8 cellular contexts compared by ENCODE assay signal in the genomic region with DNA sequence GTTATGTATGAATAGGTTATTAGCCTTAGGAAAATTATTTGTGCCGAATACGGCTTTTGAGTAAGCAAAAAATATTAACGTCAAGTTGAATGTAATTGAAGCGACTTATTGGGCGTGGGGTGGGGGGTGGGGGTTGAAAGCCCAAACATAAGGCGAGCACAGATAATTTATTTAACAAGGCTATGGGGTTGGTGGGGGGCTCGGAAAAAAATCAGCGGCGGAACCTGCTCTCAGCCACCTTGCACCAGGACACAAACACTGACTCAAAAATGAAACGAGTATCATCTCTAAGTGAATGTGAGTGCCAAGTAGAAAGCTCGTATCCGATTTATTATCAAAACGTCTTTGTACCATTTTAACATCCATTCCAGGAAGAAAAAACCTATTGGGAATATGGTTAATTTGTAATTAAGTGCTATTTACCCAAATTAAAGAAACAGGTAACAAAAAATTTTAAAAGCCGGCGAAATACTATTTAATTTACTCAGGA. TPM values are rescaled to one million over a fixed set of nuclear protein-coding genes. Genes with fewer than 3 reads are reported as not detected.
DNase-seq lines count a peak whose midpoint lies in the region; ATAC-seq and TF ChIP-seq lines count a peak whose summit lies in the region.

No MANE protein-coding gene starts in this region.

- no peak for TF ChIP-seq RAD21 in SK-N-SH (IDR thresholded peaks at IDR 0.05; ENCODE audit: low read length)

- no peak for TF ChIP-seq CTCF in SK-N-SH (IDR thresholded peaks at IDR 0.05)
- no peak for TF ChIP-seq CTCF in SU-DHL-6 (IDR thresholded peaks at IDR 0.05; ENCODE audit: insufficient read depth, low read length, poor library complexity, severe bottlenecking)
- TF ChIP-seq CTCF in fibroblast of pulmonary artery (IDR thresholded peaks at IDR 0.05; ENCODE audit: low read length, missing control alignments) = no peak
- TF ChIP-seq CTCF in prostate gland (IDR thresholded peaks at IDR 0.05) = no peak

- H3K9me3 ChIP-seq in SK-N-SH = no peaks in the 10 kb centered on the region
- H3K9me3 ChIP-seq in SU-DHL-6 (ENCODE audit: insufficient read depth, low read length) = no peaks in the 10 kb centered on the region
- H3K9me3 ChIP-seq in prostate gland = no peaks in the 10 kb centered on the region

- H3K27ac ChIP-seq in SK-N-SH (ENCODE audit: low read depth in 2 of 2, low read length in 1 of 2) (peak overlapping the region; percentile 89 to 94), SU-DHL-6 (ENCODE audit: low read depth, low read length) (peak overlapping the region; percentile 81), prostate gland (peak overlapping the region; percentile 95)

- TF ChIP-seq POLR2A in prostate gland (IDR thresholded peaks at IDR 0.05) = no peak

- H3K4me1 ChIP-seq in SK-N-SH (ENCODE audit: control insufficient read depth in 1 of 2, insufficient read depth in 2 of 2, low read depth in 1 of 2, low read length in 1 of 2) (no peaks in the 10 kb centered on the region; a peak in 1 of 4 replicates), prostate gland (replicated peaks) (no peaks in the 10 kb centered on the region)

- DNase-seq in SK-N-SH = peak; percentile 14
- peak; percentile 8 for DNase-seq in fibroblast of pulmonary artery (ENCODE audit: low read depth)
- DNase-seq in prostate gland (ENCODE audit: low spot score) = no peak
- no peak for DNase-seq in activated CD4-positive, alpha-beta T cell treated with anti-CD3 and anti-CD28 coated beads, Interleukin-2, amount 50 U/mL, for 4 hours

- H3K4me3 ChIP-seq in SK-N-SH (ENCODE audit: low read depth in 2 of 2, low read length in 1 of 2) (peak overlapping the region; percentile 70 to 94), SU-DHL-6 (ENCODE audit: insufficient read depth, low read length, poor library complexity, severe bottlenecking) (peak overlapping the region; percentile 64), fibroblast of pulmonary artery (replicated peaks; ENCODE audit: low read depth, low read length) (peak overlapping the region; percentile 82), prostate gland (peak overlapping the region; percentile 65 to 87)

- no peak for ATAC-seq in SK-N-SH treated with all-trans-retinoic acid at 6 μM for 48 hours
- no peak for ATAC-seq in GM18520 (IDR thresholded peaks at IDR 0.05; ENCODE audit: unreplicated experiment)
- no peak for ATAC-seq in HG03135 (IDR thresholded peaks at IDR 0.05; ENCODE audit: unreplicated experiment)

- POLR2A ChIA-PET in SK-N-SH (lab: Yijun Ruan, JAX) = interaction anchor here (0.6 to 1.9 kb wide), 6 partner anchors 9 to 1050 kb away, joined by 3 to 26 read pairs (median 5); a partner anchor contains a TSS

- CTCF ChIA-PET in SK-N-SH (lab: Yijun Ruan, JAX) = interaction anchor here (2.1 kb wide), 1 partner anchor 9 kb away, joined by 9 read pairs; no protein-coding TSS in a partner anchor

- 52% methylated on average over 15 of the region's 15 CpGs for WGBS in SK-N-SH (ENCODE audit: low lambda C conversion rate)
- 24% methylated on average over 15 of the region's 15 CpGs for WGBS in prostate gland

- intact Hi-C loops in prostate gland (cut with DNase I) = loop anchor here (2.0 to 5.0 kb wide), 2 partner anchors 95 to 227 kb away; a partner anchor contains a TSS

- H3K4me2 ChIP-seq in SK-N-SH = peak overlapping the region; percentile 91
- H3K4me2 ChIP-seq in SU-DHL-6 (ENCODE audit: low read depth, low read length, poor library complexity, severe bottlenecking) = peak overlapping the region; percentile 76

- no peaks in the 10 kb centered on the region for H3K9me2 ChIP-seq in SK-N-SH
- H3K9me2 ChIP-seq in SU-DHL-6 (replicated peaks; ENCODE audit: insufficient read depth, low read length) = no peaks in the 10 kb centered on the region

- H3K79me2 ChIP-seq in SK-N-SH (ENCODE audit: insufficient read depth) (peaks cover 34% of the 10 kb centered on the region), SU-DHL-6 (ENCODE audit: insufficient read depth, low read length) (peaks cover 15% of the 10 kb centered on the region; the same call in 1 of the 2 replicates)

- peaks cover 5% of the 10 kb centered on the region for H3F3A ChIP-seq in SK-N-SH (replicated peaks; ENCODE audit: insufficient read depth)
- 0 out of 2 replicates have a peak, but pooled peaks cover 3% of the 10 kb centered on the region for H3F3A ChIP-seq in SU-DHL-6 (ENCODE audit: insufficient read depth)

- H3K9ac ChIP-seq in SK-N-SH (peak overlapping the region; percentile 98), SU-DHL-6 (ENCODE audit: low read length) (peak overlapping the region; percentile 70)

- H3K36me3 ChIP-seq in SK-N-SH (replicated peaks in 1 of 2; ENCODE audit: control insufficient read depth in 1 of 2, insufficient read depth in 2 of 2, low read length in 1 of 2) = no peaks in the 10 kb centered on the region
- H3K36me3 ChIP-seq in SU-DHL-6 (ENCODE audit: low read length) = no peaks in the 10 kb centered on the region
- no peaks in the 10 kb centered on the region for H3K36me3 ChIP-seq in prostate gland

- H4K20me1 ChIP-seq in SK-N-SH (ENCODE audit: insufficient read depth) = peaks cover 11% of the 10 kb centered on the region; the same call in 1 of the 2 replicates
- H4K20me1 ChIP-seq in SU-DHL-6 (ENCODE audit: low read depth, low read length) = no peaks in the 10 kb centered on the region

- TF ChIP-seq EP300 in SK-N-SH (IDR thresholded peaks at IDR 0.05; ENCODE audit: borderline replicate concordance in 1 of 2, low read depth in 1 of 2, low read length in 1 of 2) = no peak

- H2AFZ ChIP-seq in SK-N-SH (ENCODE audit: low read depth) (peak overlapping the region; percentile 98), SU-DHL-6 (ENCODE audit: low read depth, low read length, severe bottlenecking) (peak overlapping the region; percentile 84)

- no peaks in the 10 kb centered on the region for H3K27me3 ChIP-seq in SK-N-SH (ENCODE audit: insufficient read depth)
- H3K27me3 ChIP-seq in SU-DHL-6 (ENCODE audit: low read length) = no peaks in the 10 kb centered on the region
- H3K27me3 ChIP-seq in prostate gland (replicated peaks; ENCODE audit: insufficient read depth) = no peaks in the 10 kb centered on the region

TF ChIP-seq in SK-N-SH, 30 proteins besides CTCF, POLR2A, EP300 and RAD21 (continues in another document):
- no peak for TF ChIP-seq GABPA (IDR thresholded peaks at IDR 0.05; ENCODE audit: low read depth)
- TF ChIP-seq, protein P1, sequence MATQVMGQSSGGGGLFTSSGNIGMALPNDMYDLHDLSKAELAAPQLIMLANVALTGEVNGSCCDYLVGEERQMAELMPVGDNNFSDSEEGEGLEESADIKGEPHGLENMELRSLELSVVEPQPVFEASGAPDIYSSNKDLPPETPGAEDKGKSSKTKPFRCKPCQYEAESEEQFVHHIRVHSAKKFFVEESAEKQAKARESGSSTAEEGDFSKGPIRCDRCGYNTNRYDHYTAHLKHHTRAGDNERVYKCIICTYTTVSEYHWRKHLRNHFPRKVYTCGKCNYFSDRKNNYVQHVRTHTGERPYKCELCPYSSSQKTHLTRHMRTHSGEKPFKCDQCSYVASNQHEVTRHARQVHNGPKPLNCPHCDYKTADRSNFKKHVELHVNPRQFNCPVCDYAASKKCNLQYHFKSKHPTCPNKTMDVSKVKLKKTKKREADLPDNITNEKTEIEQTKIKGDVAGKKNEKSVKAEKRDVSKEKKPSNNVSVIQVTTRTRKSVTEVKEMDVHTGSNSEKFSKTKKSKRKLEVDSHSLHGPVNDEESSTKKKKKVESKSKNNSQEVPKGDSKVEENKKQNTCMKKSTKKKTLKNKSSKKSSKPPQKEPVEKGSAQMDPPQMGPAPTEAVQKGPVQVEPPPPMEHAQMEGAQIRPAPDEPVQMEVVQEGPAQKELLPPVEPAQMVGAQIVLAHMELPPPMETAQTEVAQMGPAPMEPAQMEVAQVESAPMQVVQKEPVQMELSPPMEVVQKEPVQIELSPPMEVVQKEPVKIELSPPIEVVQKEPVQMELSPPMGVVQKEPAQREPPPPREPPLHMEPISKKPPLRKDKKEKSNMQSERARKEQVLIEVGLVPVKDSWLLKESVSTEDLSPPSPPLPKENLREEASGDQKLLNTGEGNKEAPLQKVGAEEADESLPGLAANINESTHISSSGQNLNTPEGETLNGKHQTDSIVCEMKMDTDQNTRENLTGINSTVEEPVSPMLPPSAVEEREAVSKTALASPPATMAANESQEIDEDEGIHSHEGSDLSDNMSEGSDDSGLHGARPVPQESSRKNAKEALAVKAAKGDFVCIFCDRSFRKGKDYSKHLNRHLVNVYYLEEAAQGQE (IDR thresholded peaks at IDR 0.05; ENCODE audit: low read depth, low read length) = no peak

TF ChIP-seq in SK-N-SH treated with all-trans-retinoic acid at 6 μM for 48 hours, 23 proteins besides CTCF, POLR2A, EP300 and RAD21 (continues in another document):
- no peak for TF ChIP-seq ZNF565 (CRISPR knock-in tag; conservative IDR thresholded peaks at IDR 0.05; ENCODE audit: low read depth)
- no peak for TF ChIP-seq ESRRG (CRISPR knock-in tag; IDR thresholded peaks at IDR 0.05)
- TF ChIP-seq ZFP3 (CRISPR knock-in tag; IDR thresholded peaks at IDR 0.05) = no peak
- TF ChIP-seq, protein P2, sequence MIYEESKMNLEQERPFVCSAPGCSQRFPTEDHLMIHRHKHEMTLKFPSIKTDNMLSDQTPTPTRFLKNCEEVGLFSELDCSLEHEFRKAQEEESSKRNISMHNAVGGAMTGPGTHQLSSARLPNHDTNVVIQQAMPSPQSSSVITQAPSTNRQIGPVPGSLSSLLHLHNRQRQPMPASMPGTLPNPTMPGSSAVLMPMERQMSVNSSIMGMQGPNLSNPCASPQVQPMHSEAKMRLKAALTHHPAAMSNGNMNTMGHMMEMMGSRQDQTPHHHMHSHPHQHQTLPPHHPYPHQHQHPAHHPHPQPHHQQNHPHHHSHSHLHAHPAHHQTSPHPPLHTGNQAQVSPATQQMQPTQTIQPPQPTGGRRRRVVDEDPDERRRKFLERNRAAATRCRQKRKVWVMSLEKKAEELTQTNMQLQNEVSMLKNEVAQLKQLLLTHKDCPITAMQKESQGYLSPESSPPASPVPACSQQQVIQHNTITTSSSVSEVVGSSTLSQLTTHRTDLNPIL (CRISPR knock-in tag; IDR thresholded peaks at IDR 0.05; ENCODE audit: low read depth) = no peak
- TF ChIP-seq ZNF8 (CRISPR knock-in tag; IDR thresholded peaks at IDR 0.05) = no peak
- no peak for TF ChIP-seq CSDC2 (CRISPR knock-in tag; IDR thresholded peaks at IDR 0.05)
- TF ChIP-seq ZC3H10 (CRISPR knock-in tag; IDR thresholded peaks at IDR 0.05) = no peak
- no peak for TF ChIP-seq ARNTL (CRISPR knock-in tag; IDR thresholded peaks at IDR 0.05; ENCODE audit: borderline replicate concordance, low read depth)
- no peak for TF ChIP-seq ZFP30 (CRISPR knock-in tag; IDR thresholded peaks at IDR 0.05)

RNA-seq across cellular contexts. Expression of a gene that starts 0.9 kb away (rescaled TPM):
- 4.8 and 6.4 TPM in 2 replicates for polyA plus RNA-seq in SK-N-SH (2012; rRNA removed)
- polyA plus RNA-seq in SK-N-SH (2012; cell fraction: cytosol; rRNA removed) = 6.4 and 8.2 TPM in 2 replicates
- polyA plus RNA-seq in SK-N-SH (2012; cell fraction: nucleus; rRNA removed) = 5.7 and 13.3 TPM in 2 replicates
- total RNA-seq in prostate gland = 10 to 100 TPM; 20.2 to 20.9 TPM

Comparison
In these comparisons a context has a peak if more than half of its experiments do, and no peak if none do; other contexts are left out.
1. DNase-seq: peak in SK-N-SH (single experiment) and fibroblast of pulmonary artery (single experiment); none in prostate gland (single experiment) and activated CD4-positive, alpha-beta T cell treated with anti-CD3 and anti-CD28 coated beads, Interleukin-2, amount 50 U/mL, for 4 hours (0 of 2).
2. Peak in every context shown above with its lines, with median percentiles within 50 percentile points of each other: H3K27ac ChIP-seq and H3K4me3 ChIP-seq.